ENCODE assay signal across 1 cellular context in genomic region chr19:993361-993830, GRCh38.
TF ChIP-seq lines count a peak whose summit lies in the region.

No MANE protein-coding gene starts in this region.

TF ChIP-seq in HepG2, 621 proteins besides CTCF, POLR2A, EP300 and RAD21 (continued from another document and continues in another):
- TF ChIP-seq ZBTB40 (IDR thresholded peaks at IDR 0.05) (no peak), ZBTB40 (CRISPR knock-in tag; IDR thresholded peaks at IDR 0.05) (no peak), KAT7 (CRISPR knock-in tag; IDR thresholded peaks at IDR 0.05; ENCODE audit: borderline replicate concordance) (no peak), ZNF3 (CRISPR knock-in tag; IDR thresholded peaks at IDR 0.05) (no peak), NCOA2 (CRISPR knock-in tag; IDR thresholded peaks at IDR 0.05) (peak; percentile 66; the same call in 1 of the 2 replicates), SETDB1 (CRISPR knock-in tag; IDR thresholded peaks at IDR 0.05; ENCODE audit: borderline replicate concordance) (no peak), ZNF24 (IDR thresholded peaks at IDR 0.05) (no peak), ZNF850 (CRISPR knock-in tag; conservative IDR thresholded peaks at IDR 0.05) (no peak), ZSCAN9 (CRISPR knock-in tag; IDR thresholded peaks at IDR 0.05; ENCODE audit: borderline replicate concordance) (peak; percentile 41; the same call in 1 of the 2 replicates), KLF6 (CRISPR knock-in tag; IDR thresholded peaks at IDR 0.05) (0 out of 2 replicates have a peak, but pooled peaks have one; percentile 50), BHLHE40 (IDR thresholded peaks at IDR 0.05; ENCODE audit: low read length) (no peak), ZNF124 (CRISPR knock-in tag; IDR thresholded peaks at IDR 0.05) (peak; percentile 49; the same call in 1 of the 2 replicates), RFX3 (CRISPR knock-in tag; IDR thresholded peaks at IDR 0.05) (no peak), NR1H2 (CRISPR knock-in tag; IDR thresholded peaks at IDR 0.05; ENCODE audit: borderline replicate concordance, low read depth) (no peak), ZNF460 (CRISPR knock-in tag; IDR thresholded peaks at IDR 0.05; ENCODE audit: borderline replicate concordance) (no peak), KLF16 (CRISPR knock-in tag; IDR thresholded peaks at IDR 0.05) (peak in 1 of 2 experiments; percentile 43; a peak in 1 of 4 replicates), IRX3 (CRISPR knock-in tag; IDR thresholded peaks at IDR 0.05; ENCODE audit: borderline replicate concordance, low read depth) (no peak), RBFOX2 (IDR thresholded peaks at IDR 0.05; ENCODE audit: low read depth, low read length) (0 out of 2 replicates have a peak, but pooled peaks have one; percentile 51), KLF11 (CRISPR knock-in tag; IDR thresholded peaks at IDR 0.05) (peak; percentile 80; the same call in 1 of the 2 replicates), TAF15 (IDR thresholded peaks at IDR 0.05; ENCODE audit: low read depth, low read length, poor library complexity, severe bottlenecking) (no peak), RBM22 (optimal IDR thresholded peaks at IDR 0.05; ENCODE audit: low read length) (no peak), TFAP4 (IDR thresholded peaks at IDR 0.05; ENCODE audit: borderline replicate concordance, low read depth) (peak; percentile 97), KDM5B (CRISPR knock-in tag; IDR thresholded peaks at IDR 0.05; ENCODE audit: borderline replicate concordance) (no peak), ZNF598 (CRISPR knock-in tag; IDR thresholded peaks at IDR 0.05; ENCODE audit: borderline replicate concordance) (no peak), SIX4 (CRISPR knock-in tag; IDR thresholded peaks at IDR 0.05) (no peak), ZNF557 (CRISPR knock-in tag; IDR thresholded peaks at IDR 0.05) (no peak), PRDM15 (CRISPR knock-in tag; IDR thresholded peaks at IDR 0.05) (no peak), ZNF383 (CRISPR knock-in tag; IDR thresholded peaks at IDR 0.05; ENCODE audit: borderline replicate concordance) (no peak)
- TF ChIP-seq, protein P1, sequence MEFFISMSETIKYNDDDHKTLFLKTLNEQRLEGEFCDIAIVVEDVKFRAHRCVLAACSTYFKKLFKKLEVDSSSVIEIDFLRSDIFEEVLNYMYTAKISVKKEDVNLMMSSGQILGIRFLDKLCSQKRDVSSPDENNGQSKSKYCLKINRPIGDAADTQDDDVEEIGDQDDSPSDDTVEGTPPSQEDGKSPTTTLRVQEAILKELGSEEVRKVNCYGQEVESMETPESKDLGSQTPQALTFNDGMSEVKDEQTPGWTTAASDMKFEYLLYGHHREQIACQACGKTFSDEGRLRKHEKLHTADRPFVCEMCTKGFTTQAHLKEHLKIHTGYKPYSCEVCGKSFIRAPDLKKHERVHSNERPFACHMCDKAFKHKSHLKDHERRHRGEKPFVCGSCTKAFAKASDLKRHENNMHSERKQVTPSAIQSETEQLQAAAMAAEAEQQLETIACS (CRISPR knock-in tag; IDR thresholded peaks at IDR 0.05): no peak
- TF ChIP-seq, protein P2, sequence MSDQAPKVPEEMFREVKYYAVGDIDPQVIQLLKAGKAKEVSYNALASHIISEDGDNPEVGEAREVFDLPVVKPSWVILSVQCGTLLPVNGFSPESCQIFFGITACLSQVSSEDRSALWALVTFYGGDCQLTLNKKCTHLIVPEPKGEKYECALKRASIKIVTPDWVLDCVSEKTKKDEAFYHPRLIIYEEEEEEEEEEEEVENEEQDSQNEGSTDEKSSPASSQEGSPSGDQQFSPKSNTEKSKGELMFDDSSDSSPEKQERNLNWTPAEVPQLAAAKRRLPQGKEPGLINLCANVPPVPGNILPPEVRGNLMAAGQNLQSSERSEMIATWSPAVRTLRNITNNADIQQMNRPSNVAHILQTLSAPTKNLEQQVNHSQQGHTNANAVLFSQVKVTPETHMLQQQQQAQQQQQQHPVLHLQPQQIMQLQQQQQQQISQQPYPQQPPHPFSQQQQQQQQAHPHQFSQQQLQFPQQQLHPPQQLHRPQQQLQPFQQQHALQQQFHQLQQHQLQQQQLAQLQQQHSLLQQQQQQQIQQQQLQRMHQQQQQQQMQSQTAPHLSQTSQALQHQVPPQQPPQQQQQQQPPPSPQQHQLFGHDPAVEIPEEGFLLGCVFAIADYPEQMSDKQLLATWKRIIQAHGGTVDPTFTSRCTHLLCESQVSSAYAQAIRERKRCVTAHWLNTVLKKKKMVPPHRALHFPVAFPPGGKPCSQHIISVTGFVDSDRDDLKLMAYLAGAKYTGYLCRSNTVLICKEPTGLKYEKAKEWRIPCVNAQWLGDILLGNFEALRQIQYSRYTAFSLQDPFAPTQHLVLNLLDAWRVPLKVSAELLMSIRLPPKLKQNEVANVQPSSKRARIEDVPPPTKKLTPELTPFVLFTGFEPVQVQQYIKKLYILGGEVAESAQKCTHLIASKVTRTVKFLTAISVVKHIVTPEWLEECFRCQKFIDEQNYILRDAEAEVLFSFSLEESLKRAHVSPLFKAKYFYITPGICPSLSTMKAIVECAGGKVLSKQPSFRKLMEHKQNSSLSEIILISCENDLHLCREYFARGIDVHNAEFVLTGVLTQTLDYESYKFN (CRISPR knock-in tag; conservative IDR thresholded peaks at IDR 0.05): peak; percentile 92
- TF ChIP-seq, protein P3, sequence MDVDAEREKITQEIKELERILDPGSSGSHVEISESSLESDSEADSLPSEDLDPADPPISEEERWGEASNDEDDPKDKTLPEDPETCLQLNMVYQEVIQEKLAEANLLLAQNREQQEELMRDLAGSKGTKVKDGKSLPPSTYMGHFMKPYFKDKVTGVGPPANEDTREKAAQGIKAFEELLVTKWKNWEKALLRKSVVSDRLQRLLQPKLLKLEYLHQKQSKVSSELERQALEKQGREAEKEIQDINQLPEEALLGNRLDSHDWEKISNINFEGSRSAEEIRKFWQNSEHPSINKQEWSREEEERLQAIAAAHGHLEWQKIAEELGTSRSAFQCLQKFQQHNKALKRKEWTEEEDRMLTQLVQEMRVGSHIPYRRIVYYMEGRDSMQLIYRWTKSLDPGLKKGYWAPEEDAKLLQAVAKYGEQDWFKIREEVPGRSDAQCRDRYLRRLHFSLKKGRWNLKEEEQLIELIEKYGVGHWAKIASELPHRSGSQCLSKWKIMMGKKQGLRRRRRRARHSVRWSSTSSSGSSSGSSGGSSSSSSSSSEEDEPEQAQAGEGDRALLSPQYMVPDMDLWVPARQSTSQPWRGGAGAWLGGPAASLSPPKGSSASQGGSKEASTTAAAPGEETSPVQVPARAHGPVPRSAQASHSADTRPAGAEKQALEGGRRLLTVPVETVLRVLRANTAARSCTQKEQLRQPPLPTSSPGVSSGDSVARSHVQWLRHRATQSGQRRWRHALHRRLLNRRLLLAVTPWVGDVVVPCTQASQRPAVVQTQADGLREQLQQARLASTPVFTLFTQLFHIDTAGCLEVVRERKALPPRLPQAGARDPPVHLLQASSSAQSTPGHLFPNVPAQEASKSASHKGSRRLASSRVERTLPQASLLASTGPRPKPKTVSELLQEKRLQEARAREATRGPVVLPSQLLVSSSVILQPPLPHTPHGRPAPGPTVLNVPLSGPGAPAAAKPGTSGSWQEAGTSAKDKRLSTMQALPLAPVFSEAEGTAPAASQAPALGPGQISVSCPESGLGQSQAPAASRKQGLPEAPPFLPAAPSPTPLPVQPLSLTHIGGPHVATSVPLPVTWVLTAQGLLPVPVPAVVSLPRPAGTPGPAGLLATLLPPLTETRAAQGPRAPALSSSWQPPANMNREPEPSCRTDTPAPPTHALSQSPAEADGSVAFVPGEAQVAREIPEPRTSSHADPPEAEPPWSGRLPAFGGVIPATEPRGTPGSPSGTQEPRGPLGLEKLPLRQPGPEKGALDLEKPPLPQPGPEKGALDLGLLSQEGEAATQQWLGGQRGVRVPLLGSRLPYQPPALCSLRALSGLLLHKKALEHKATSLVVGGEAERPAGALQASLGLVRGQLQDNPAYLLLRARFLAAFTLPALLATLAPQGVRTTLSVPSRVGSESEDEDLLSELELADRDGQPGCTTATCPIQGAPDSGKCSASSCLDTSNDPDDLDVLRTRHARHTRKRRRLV (CRISPR knock-in tag; IDR thresholded peaks at IDR 0.05): no peak
- TF ChIP-seq, protein P4, sequence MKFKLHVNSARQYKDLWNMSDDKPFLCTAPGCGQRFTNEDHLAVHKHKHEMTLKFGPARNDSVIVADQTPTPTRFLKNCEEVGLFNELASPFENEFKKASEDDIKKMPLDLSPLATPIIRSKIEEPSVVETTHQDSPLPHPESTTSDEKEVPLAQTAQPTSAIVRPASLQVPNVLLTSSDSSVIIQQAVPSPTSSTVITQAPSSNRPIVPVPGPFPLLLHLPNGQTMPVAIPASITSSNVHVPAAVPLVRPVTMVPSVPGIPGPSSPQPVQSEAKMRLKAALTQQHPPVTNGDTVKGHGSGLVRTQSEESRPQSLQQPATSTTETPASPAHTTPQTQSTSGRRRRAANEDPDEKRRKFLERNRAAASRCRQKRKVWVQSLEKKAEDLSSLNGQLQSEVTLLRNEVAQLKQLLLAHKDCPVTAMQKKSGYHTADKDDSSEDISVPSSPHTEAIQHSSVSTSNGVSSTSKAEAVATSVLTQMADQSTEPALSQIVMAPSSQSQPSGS (CRISPR knock-in tag; IDR thresholded peaks at IDR 0.05): 0 out of 2 replicates have a peak, but pooled peaks have one; percentile 46
